ENCODE assay signal across 28 cellular contexts in genomic region chr16:3850544-3850899, GRCh38. TPM values are rescaled to one million over a fixed set of nuclear protein-coding genes. Genes with fewer than 3 reads are reported as not detected.
DNase-seq lines count a peak whose midpoint lies in the region; ATAC-seq, FAIRE-seq and TF ChIP-seq lines count a peak whose summit lies in the region.
"Had no signal": no experiment of that assay in that cellular context is flagged by ENCODE, and none has a peak within 500 bp of the region (broad histone marks: within the 10 kb centered on the region; RNA-seq: fewer than 3 reads in every experiment).

No MANE protein-coding gene starts in this region.

- no peak overlapping the region for H3K4me3 Mint-ChIP-seq in activated T-cell treated with anti-CD3 and anti-CD28 coated beads, Interleukin-2, amount 50 U/mL, for 72 hours
- no peak overlapping the region for H3K4me3 Mint-ChIP-seq in CD14-positive monocyte
- H3K4me3 Mint-ChIP-seq: activated naive CD4-positive, alpha-beta T cell treated with anti-CD3 and anti-CD28 coated beads, Interleukin-2, amount 50 U/mL, for 24 hours; dendritic cell treated with granulocyte-macrophage colony-stimulating factor and Interleukin-4, amounts not matched to agents 40 ng/mL and 50 ng/mL, for 4 days had no signal

- TF ChIP-seq CTCF in HepG2 (CRISPR knock-in tag; IDR thresholded peaks at IDR 0.05) (no peak), right lobe of liver (IDR thresholded peaks at IDR 0.05) (no peak), osteoblast (IDR thresholded peaks at IDR 0.05; ENCODE audit: extremely low read depth, low read depth, low read length) (no peak), CD14-positive monocyte (IDR thresholded peaks at IDR 0.05) (no peak)

- FAIRE-seq in HepG2 (lab: Jason Lieb, UNC) = no peak
- FAIRE-seq: A204.1, H54 had no signal

- H3K36me3 ChIP-seq in HepG2 (replicated peaks in 1 of 2; ENCODE audit: control insufficient read depth in 1 of 2, insufficient read depth in 2 of 2, low read length in 2 of 2) = peaks cover 12 to 41% of the 10 kb centered on the region in 2 experiments
- H3K36me3 ChIP-seq in right lobe of liver = peaks cover 0 to 18% (median 8%) of the 10 kb centered on the region in 4 donors
- H3K36me3 ChIP-seq in osteoblast (ENCODE audit: insufficient read depth, low read length) = peaks cover 24% of the 10 kb centered on the region
- H3K36me3 ChIP-seq: ovary had no signal

- H3K4me1 ChIP-seq in HepG2 (ENCODE audit: insufficient read depth, low read length) (peaks cover 18% of the 10 kb centered on the region), right lobe of liver (peaks cover 0 to 34% (median 11%) of the 10 kb centered on the region in 4 donors), osteoblast (ENCODE audit: insufficient read depth, low read length) (peaks cover 13% of the 10 kb centered on the region)
- H3K4me1 ChIP-seq: BE2C had no signal

- no peak for TF ChIP-seq RAD21 in HepG2 (CRISPR knock-in tag; IDR thresholded peaks at IDR 0.05)

- no peak overlapping the region for H3K4me3 ChIP-seq in HepG2 (replicated peaks in 1 of 3; ENCODE audit: insufficient read depth in 1 of 3, low read depth in 2 of 3, low read length in 3 of 3)
- no peak overlapping the region for H3K4me3 ChIP-seq in right lobe of liver
- H3K4me3 ChIP-seq in osteoblast (ENCODE audit: insufficient read depth, low read length) = no peak overlapping the region
- H3K4me3 ChIP-seq: ovary, upper lobe of left lung had no signal

- POLR2A ChIA-PET in HepG2 (lab: Yijun Ruan, JAX) = no interaction called here

- H3K4me1 Mint-ChIP-seq in activated T-cell treated with anti-CD3 and anti-CD28 coated beads, Interleukin-2, amount 50 U/mL, for 72 hours (ENCODE audit: low read depth) = peaks cover 42% of the 10 kb centered on the region
- peaks cover 34% of the 10 kb centered on the region for H3K4me1 Mint-ChIP-seq in CD14-positive monocyte

- no peak overlapping the region for H3K27ac Mint-ChIP-seq in activated T-cell treated with anti-CD3 and anti-CD28 coated beads, Interleukin-2, amount 50 U/mL, for 72 hours
- H3K27ac Mint-ChIP-seq in CD14-positive monocyte = peak overlapping the region in 2 of 7 donors; percentile 31 to 40
- H3K27ac Mint-ChIP-seq: activated naive CD4-positive, alpha-beta T cell treated with anti-CD3 and anti-CD28 coated beads, Interleukin-2, amount 50 U/mL, for 24 hours; dendritic cell treated with granulocyte-macrophage colony-stimulating factor and Interleukin-4, amounts not matched to agents 40 ng/mL and 50 ng/mL, for 4 days had no signal

- H3K27me3 Mint-ChIP-seq in activated T-cell treated with anti-CD3 and anti-CD28 coated beads, Interleukin-2, amount 50 U/mL, for 72 hours (ENCODE audit: low read depth) = no peaks in the 10 kb centered on the region
- peaks cover 0 to 3% (median 2%) of the 10 kb centered on the region in 3 donors for H3K27me3 Mint-ChIP-seq in CD14-positive monocyte (ENCODE audit: low read depth in 3 of 3)
- H3K27me3 Mint-ChIP-seq: activated naive CD4-positive, alpha-beta T cell treated with anti-CD3 and anti-CD28 coated beads, Interleukin-2, amount 50 U/mL, for 24 hours; dendritic cell treated with granulocyte-macrophage colony-stimulating factor and Interleukin-4, amounts not matched to agents 40 ng/mL and 50 ng/mL, for 4 days had no signal

- H3K27me3 ChIP-seq in HepG2 (ENCODE audit: control insufficient read depth in 1 of 2, insufficient read depth in 2 of 2, low read length in 2 of 2) (no peaks in the 10 kb centered on the region), right lobe of liver (no peaks in the 10 kb centered on the region), osteoblast (ENCODE audit: insufficient read depth, low read length) (no peaks in the 10 kb centered on the region)
- H3K27me3 ChIP-seq: BE2C, ovary, upper lobe of left lung had no signal

- CTCF ChIA-PET in HepG2 (lab: Yijun Ruan, JAX; ENCODE audit: low intra/inter-chr PET ratio, low total read pairs) = no interaction called here

- H2AFZ ChIP-seq in HepG2 (ENCODE audit: low read length) (no peak overlapping the region), osteoblast (ENCODE audit: low read length) (no peak overlapping the region)

- 96% methylated on average over 6 of the region's 10 CpGs for WGBS in HepG2 (ENCODE audit: low lambda C conversion rate)
- 91% methylated on average over 7 of the region's 10 CpGs for WGBS in right lobe of liver (ENCODE audit: insufficient coverage, low coverage, low lambda C conversion rate, missing lambda C conversion rate)

- in situ Hi-C loops in HepG2 (cut with HindIII; ENCODE audit: extremely low pct_ligation_motif_present, low pct_unique_long_range_greater_than_20kb) = no loop called here

- intact Hi-C loops in HepG2 (cut with micrococcal nuclease; ENCODE audit: unreplicated experiment) (no loop called here), right lobe of liver (cut with DNase I) (no loop called here), CD14-positive monocyte (cut with micrococcal nuclease) (no loop called here)

- peaks cover 0 to 3% of the 10 kb centered on the region in 2 donors for H3K36me3 Mint-ChIP-seq in activated T-cell treated with anti-CD3 and anti-CD28 coated beads, Interleukin-2, amount 50 U/mL, for 72 hours (ENCODE audit: insufficient read depth in 2 of 2)
- peaks cover 36 to 51% of the 10 kb centered on the region in 2 donors for H3K36me3 Mint-ChIP-seq in CD14-positive monocyte

- ATAC-seq in HepG2 = no peak
- no peak for ATAC-seq in right lobe of liver
- peak; percentile 13 for ATAC-seq in esophagus mucosa
- no peak for ATAC-seq in GM21717 (IDR thresholded peaks at IDR 0.05; ENCODE audit: unreplicated experiment)
- ATAC-seq in activated T-cell treated with anti-CD3 and anti-CD28 coated beads, Interleukin-2, amount 50 U/mL, for 72 hours (replicated peaks in 1 of 2) = no peak
- ATAC-seq in left lobe of liver = no peak
- ATAC-seq: Right ventricle myocardium inferior; stimulated activated naive CD8-positive, alpha-beta T cell treated with anti-CD3 and anti-CD28 coated beads, Interleukin-15, Interleukin-2, amounts not matched to agents 100 U/mL and 50 U/mL, for 24 hours had no signal

- TSS peak; percentile 66 for BruUV-seq in HepG2 (replicated peaks; lab: Mats Ljungman, UMichigan)

- H3K79me2 ChIP-seq in HepG2 (ENCODE audit: insufficient read depth, low read length) = peaks cover 82% of the 10 kb centered on the region
- H3K79me2 ChIP-seq in osteoblast (ENCODE audit: insufficient read depth, low read length) = peaks cover 90% of the 10 kb centered on the region

- H3K9ac ChIP-seq in HepG2 (ENCODE audit: insufficient read depth, low read depth, low read length) = no peak overlapping the region

- TF ChIP-seq EP300 in HepG2 (IDR thresholded peaks at IDR 0.05; ENCODE audit: low read depth in 2 of 2, low read length in 2 of 2) (no peak), HepG2 (CRISPR knock-in tag; IDR thresholded peaks at IDR 0.05; ENCODE audit: borderline replicate concordance) (no peak)

- DNase-seq in HepG2 (ENCODE audit: low spot score) (no peak), right lobe of liver (no peak), osteoblast (ENCODE audit: insufficient read length, low spot score, missing footprints) (no peak), CD14-positive monocyte (ENCODE audit: low spot score) (no peak), left lobe of liver (ENCODE audit: low spot score) (no peak)
- DNase-seq in activated T-cell treated with anti-CD3 and anti-CD28 coated beads, Interleukin-2, amount 50 U/mL, for 72 hours = no peak
- DNase-seq: activated CD4-positive, alpha-beta T cell treated with anti-CD3 and anti-CD28 coated beads, Interleukin-2, amount 50 U/mL, for 1 hour; BE2C; central memory CD4-positive, alpha-beta T cell; DMS79 treated with DMSO at 0.1 percent for 48 hours; head of caudate nucleus; NCI-H1092; NCI-H187; NCI-H226; NCI-H748 treated with DMSO at 0.1 percent for 48 hours; ovary; right cardiac atrium; stimulated activated naive CD8-positive, alpha-beta T cell treated with anti-CD3 and anti-CD28 coated beads, Interleukin-15, Interleukin-2, amounts not matched to agents 100 U/mL and 50 U/mL, for 24 hours; upper lobe of left lung; WERI-Rb-1 had no signal

- TF ChIP-seq POLR2A in HepG2 (IDR thresholded peaks at IDR 0.05; ENCODE audit: insufficient read depth in 1 of 2, low read depth in 2 of 2, low read length in 2 of 2) (no peak), right lobe of liver (IDR thresholded peaks at IDR 0.05) (no peak)

- H3K4me2 ChIP-seq in HepG2 (ENCODE audit: low read depth, low read length) (no peak overlapping the region), osteoblast (ENCODE audit: insufficient read depth, low read length) (no peak overlapping the region)

- no peaks in the 10 kb centered on the region for H3K9me3 Mint-ChIP-seq in activated T-cell treated with anti-CD3 and anti-CD28 coated beads, Interleukin-2, amount 50 U/mL, for 72 hours
- H3K9me3 Mint-ChIP-seq in CD14-positive monocyte = no peaks in the 10 kb centered on the region
- H3K9me3 Mint-ChIP-seq: activated naive CD4-positive, alpha-beta T cell treated with anti-CD3 and anti-CD28 coated beads, Interleukin-2, amount 50 U/mL, for 24 hours; dendritic cell treated with granulocyte-macrophage colony-stimulating factor and Interleukin-4, amounts not matched to agents 40 ng/mL and 50 ng/mL, for 4 days had no signal

- H3K27ac ChIP-seq in HepG2 (ENCODE audit: extremely low read length, insufficient read depth, low read length) = no peak overlapping the region
- no peak overlapping the region for H3K27ac ChIP-seq in right lobe of liver
- peak overlapping the region; percentile 23 for H3K27ac ChIP-seq in osteoblast (ENCODE audit: low read depth, low read length)
- H3K27ac ChIP-seq: HL-60, upper lobe of left lung, WERI-Rb-1 had no signal

- H3K9me3 ChIP-seq in HepG2 (ENCODE audit: low read length) = no peaks in the 10 kb centered on the region
- no peaks in the 10 kb centered on the region for H3K9me3 ChIP-seq in right lobe of liver
- H3K9me3 ChIP-seq in osteoblast (ENCODE audit: low read depth, low read length) = no peaks in the 10 kb centered on the region
- H3K9me3 ChIP-seq: BE2C, ovary, upper lobe of left lung had no signal

- peaks cover 36% of the 10 kb centered on the region for H4K20me1 ChIP-seq in HepG2 (ENCODE audit: insufficient read depth, low read length)
- H4K20me1 ChIP-seq in osteoblast (ENCODE audit: insufficient read depth, low read length) = peaks cover 82% of the 10 kb centered on the region

RNA-seq across cellular contexts. Expression of gene CREBBP, which starts 30.0 kb away (rescaled TPM):
- 9.6 and 10.4 TPM in 2 replicates for total RNA-seq in HepG2 (2016; rRNA removed; fragmentation: Illumina TruSeq; extraction: Trizol)
- 21.4 and 21.7 TPM in 2 replicates for total RNA-seq in HepG2 (2016; cell fraction: cytosol; rRNA removed; fragmentation: Illumina TruSeq; extraction: Trizol; ENCODE audit: low read depth)
- 8.9 and 11.4 TPM in 2 replicates for total RNA-seq in HepG2 (2016; cell fraction: insoluble cytoplasmic fraction; rRNA removed; fragmentation: Illumina TruSeq; extraction: Trizol)
- 11.2 TPM in 2 replicates for total RNA-seq in HepG2 (2016; cell fraction: membrane; rRNA removed; fragmentation: Illumina TruSeq; extraction: Trizol)
- 22.2 and 24.6 TPM in 2 replicates for total RNA-seq in HepG2 (2016; cell fraction: nucleus; rRNA removed; fragmentation: Illumina TruSeq; extraction: Trizol)
- polyA plus RNA-seq in HepG2 (2011; rRNA removed) = 5.3 and 5.6 TPM in 2 replicates
- polyA plus RNA-seq in HepG2 (2011; cell fraction: cytosol; rRNA removed) = 2.9 and 3.6 TPM in 2 replicates
- polyA plus RNA-seq in HepG2 (2011; cell fraction: nucleus; rRNA removed) = 14.4 and 16.2 TPM in 2 replicates
- polyA plus RNA-seq in HepG2 (2012) = 18.0 and 18.4 TPM in 2 replicates
- polyA plus RNA-seq in HepG2 (2016; cell fraction: cytosol; fragmentation: Illumina TruSeq; extraction: Trizol; ENCODE audit: low read depth) = 0.49 and 1.1 TPM in 2 replicates
- polyA plus RNA-seq in HepG2 (2016; cell fraction: insoluble cytoplasmic fraction; fragmentation: Illumina TruSeq; extraction: Trizol; ENCODE audit: low read depth) = 8.4 and 12.7 TPM in 2 replicates
- polyA plus RNA-seq in HepG2 (2016; cell fraction: membrane; fragmentation: Illumina TruSeq; extraction: Trizol; ENCODE audit: low read depth) = 1.4 and 1.6 TPM in 2 replicates
- 29.7 and 36.9 TPM in 2 replicates for polyA plus RNA-seq in HepG2 (2016; cell fraction: nucleus; fragmentation: Illumina TruSeq; extraction: Trizol; ENCODE audit: insufficient read depth, low read depth)
- 22.8 and 23.5 TPM in 2 replicates for polyA minus RNA-seq in HepG2 (2011; rRNA and poly(A)+ RNA removed; ENCODE audit: low replicate concordance)
- polyA minus RNA-seq in HepG2 (2011; cell fraction: cytosol; rRNA and poly(A)+ RNA removed) = 22.0 and 23.0 TPM in 2 replicates
- polyA minus RNA-seq in HepG2 (2011; cell fraction: nucleus; rRNA and poly(A)+ RNA removed) = 37.7 and 49.0 TPM in 2 replicates
- total RNA-seq in right lobe of liver = 10 to 100 TPM; 18.1 to 39.8 (median 29.2) TPM
- total RNA-seq in esophagus mucosa = 28.1 TPM
- total RNA-seq in osteoblast = 28.2 and 30.9 TPM in 2 replicates
- total RNA-seq in activated T-cell treated with anti-CD3 and anti-CD28 coated beads, Interleukin-2, amount 50 U/mL, for 72 hours = 10 to 100 TPM; 57.1 to 63.1 TPM
- 1 to 10 TPM; 2.1 to 6.2 TPM for polyA plus RNA-seq in CD14-positive monocyte
- total RNA-seq in left lobe of liver = 30.3 TPM
